17 cellular contexts compared by ENCODE assay signal in genomic region chr10:33484787-33485186, GRCh38.
DNase-seq lines count a peak whose midpoint lies in the region; ATAC-seq and TF ChIP-seq lines count a peak whose summit lies in the region.
"Had no signal": no experiment of that assay in that cellular context is flagged by ENCODE, and none has a peak within 500 bp of the region (broad histone marks: within the 10 kb centered on the region; RNA-seq: fewer than 3 reads in every experiment).

No MANE protein-coding gene starts in this region.

- H3K4me2 ChIP-seq in H9 (ENCODE audit: insufficient read depth, insufficient read length, low read length) (no peak overlapping the region), hepatocyte (no peak overlapping the region)

- no peak overlapping the region for H2AK5ac ChIP-seq in H9 (ENCODE audit: insufficient read length, low read length)

- H4K20me1 ChIP-seq in H9 (ENCODE audit: control insufficient read depth, insufficient read depth, insufficient read length) (no peaks in the 10 kb centered on the region), hepatocyte (ENCODE audit: insufficient read depth, poor library complexity, severe bottlenecking) (no peaks in the 10 kb centered on the region)

- H2BK5ac ChIP-seq in H9 (ENCODE audit: insufficient read length, low read length): no peak overlapping the region

- no peak overlapping the region for H3K9ac ChIP-seq in H9 (ENCODE audit: extremely low read depth, insufficient read length, low read length)

- no peak overlapping the region; the same call in 1 of the 2 replicates for H3K4ac ChIP-seq in H9 (ENCODE audit: low read depth, low read length)

- no peaks in the 10 kb centered on the region for H3K36me3 ChIP-seq in ACC112 (ENCODE audit: insufficient read depth, low read length)
- H3K36me3 ChIP-seq in hepatocyte (replicated peaks; ENCODE audit: insufficient read depth, low read depth): no peaks in the 10 kb centered on the region
- H3K36me3 ChIP-seq in CD4-positive, alpha-beta memory T cell (ENCODE audit: insufficient read depth, low read length): no peaks in the 10 kb centered on the region
- H3K36me3 ChIP-seq: prostate gland, WERI-Rb-1 had no signal

- H3K27me3 Mint-ChIP-seq in H9 (ENCODE audit: low read depth): no peaks in the 10 kb centered on the region
- no peaks in the 10 kb centered on the region for H3K27me3 Mint-ChIP-seq in CD4-positive, alpha-beta memory T cell
- H3K27me3 Mint-ChIP-seq: B cell had no signal

- peaks cover 0 to 21% (median 16%) of the 10 kb centered on the region in 3 experiments; a peak in 5 of 7 replicates for H3K36me3 Mint-ChIP-seq in H9 (ENCODE audit: insufficient read depth in 1 of 3, low read depth in 3 of 3)
- no peaks in the 10 kb centered on the region for H3K36me3 Mint-ChIP-seq in CD4-positive, alpha-beta memory T cell

- POLR2A ChIA-PET in CD4-positive, alpha-beta memory T cell (lab: Charles Lee; ENCODE audit: partially characterized antibody): interaction anchor here (1.4 kb wide), 1 partner anchor 83 kb away, joined by 3 read pairs; no protein-coding TSS in a partner anchor

- no peak overlapping the region for H3K4me3 Mint-ChIP-seq in H9
- H3K4me3 Mint-ChIP-seq in CD4-positive, alpha-beta memory T cell: peak overlapping the region in 1 of 8 donors; percentile 43
- H3K4me3 Mint-ChIP-seq: activated naive CD8-positive, alpha-beta T cell treated with anti-CD3 and anti-CD28 coated beads, Interleukin-2, amount 10 ng/mL, durations not matched to agents 7 days and 5 days; B cell; stimulated activated naive CD8-positive, alpha-beta T cell treated with anti-CD3 and anti-CD28 coated beads, Interleukin-15, Interleukin-2, amounts not matched to agents 100 ng/mL and 50 ng/mL, for 24 hours had no signal

- H2BK120ac ChIP-seq in H9 (ENCODE audit: low read depth, low read length, poor library complexity, severe bottlenecking): no peak overlapping the region

- intact Hi-C loops in CD4-positive, alpha-beta memory T cell (cut with micrococcal nuclease): no loop called here

- H3K18ac ChIP-seq in H9 (ENCODE audit: insufficient read length, low read depth, low read length): no peak overlapping the region

- WGBS in H9 (ENCODE audit: extremely low coverage, insufficient read length, low lambda C conversion rate): no CpG with 5 or more reads among the region's 2 CpGs
- 45% methylated on average over 2 of the region's 2 CpGs for WGBS in hepatocyte (ENCODE audit: low lambda C conversion rate, missing lambda C conversion rate)

- H4K91ac ChIP-seq in H9 (ENCODE audit: insufficient read length, low read depth, low read length): no peak overlapping the region

- no peak overlapping the region for H3K56ac ChIP-seq in H9 (ENCODE audit: insufficient read length, low read depth, low read length)

- H3K27ac ChIP-seq in ACC112 (ENCODE audit: low read depth, low read length) (no peak overlapping the region), H9 (ENCODE audit: insufficient read length, low read depth, low read length) (no peak overlapping the region), hepatocyte (peak overlapping the region; percentile 7)
- H3K27ac ChIP-seq in CD4-positive, alpha-beta memory T cell (ENCODE audit: low read depth, low read length): no peak overlapping the region
- H3K27ac ChIP-seq: prostate gland, WERI-Rb-1 had no signal

- H3K14ac ChIP-seq in H9 (ENCODE audit: insufficient read depth, low read length): no peak overlapping the region

- H3K4me1 ChIP-seq in ACC112 (ENCODE audit: control insufficient read depth, insufficient read depth, low read length, unreplicated experiment) (peaks cover 37% of the 10 kb centered on the region), H9 (ENCODE audit: insufficient read depth, low read length) (peaks cover 7% of the 10 kb centered on the region), hepatocyte (ENCODE audit: insufficient read depth) (peaks cover 27% of the 10 kb centered on the region)
- H3K4me1 ChIP-seq in CD4-positive, alpha-beta memory T cell (ENCODE audit: insufficient read depth, low read length): peaks cover 7% of the 10 kb centered on the region
- H3K4me1 ChIP-seq: prostate gland had no signal

- H3K9me2 ChIP-seq in hepatocyte (replicated peaks; ENCODE audit: insufficient read depth): no peaks in the 10 kb centered on the region

- H3K9me3 ChIP-seq in H9 (ENCODE audit: control insufficient read depth, low read depth, low read length): no peaks in the 10 kb centered on the region
- H3K9me3 ChIP-seq in hepatocyte (ENCODE audit: low read depth): no peaks in the 10 kb centered on the region
- H3K9me3 ChIP-seq in CD4-positive, alpha-beta memory T cell (ENCODE audit: control insufficient read depth in 1 of 2, low read length in 2 of 2): no peaks in the 10 kb centered on the region
- H3K9me3 ChIP-seq: prostate gland had no signal

- TF ChIP-seq CTCF in H9 (conservative IDR thresholded peaks at IDR 0.05): no peak
- no peak for TF ChIP-seq CTCF in hepatocyte (IDR thresholded peaks at IDR 0.05; ENCODE audit: poor library complexity)

- CTCF ChIA-PET in CD4-positive, alpha-beta memory T cell (lab: Charles Lee; ENCODE audit: partially characterized antibody): no interaction called here

- DNase-seq in H9 (no peak), amniotic epithelial cell (ENCODE audit: low read depth) (peak; percentile 80), hepatocyte (ENCODE audit: low spot score) (peak; percentile 54), occipital lobe (lab: John Stamatoyannopoulos, UW) (no peak)
- no peak for DNase-seq in CD4-positive, alpha-beta memory T cell
- DNase-seq: activated naive CD8-positive, alpha-beta T cell treated with anti-CD3 and anti-CD28 coated beads, Interleukin-2, amount 10 ng/mL, durations not matched to agents 7 days and 5 days; effector memory CD4-positive, alpha-beta T cell; NCI-H526; SHP77 treated with DMSO at 0.1 percent for 48 hours; stimulated activated CD4-positive, alpha-beta T cell treated with anti-CD3 and anti-CD28 coated beads, Interleukin-4, amount 100 ng/mL, for 4 hours; WERI-Rb-1 had no signal

- H3K4me3 ChIP-seq in ACC112 (ENCODE audit: low read depth, low read length): no peak overlapping the region
- H3K4me3 ChIP-seq in hepatocyte: no peak overlapping the region
- no peak overlapping the region for H3K4me3 ChIP-seq in CD4-positive, alpha-beta memory T cell (ENCODE audit: low read length in 2 of 2)
- H3K4me3 ChIP-seq: prostate gland had no signal

- H2AFZ ChIP-seq in ACC112 (ENCODE audit: low read length, unreplicated experiment) (peak overlapping the region; percentile 49), H9 (ENCODE audit: low read length) (no peak overlapping the region), hepatocyte (no peak overlapping the region)

- H3K79me2 ChIP-seq in ACC112 (ENCODE audit: control insufficient read depth, insufficient read depth, low read length, unreplicated experiment): no peaks in the 10 kb centered on the region
- H3K79me2 ChIP-seq in H9 (ENCODE audit: insufficient read depth, low read length): no peaks in the 10 kb centered on the region
- no peaks in the 10 kb centered on the region for H3K79me2 ChIP-seq in hepatocyte

- H3T11ph ChIP-seq in H9 (ENCODE audit: low read length): peak overlapping the region; percentile 25

- no peaks in the 10 kb centered on the region for H3K79me1 ChIP-seq in H9 (ENCODE audit: insufficient read depth, low read depth, low read length, poor library complexity, severe bottlenecking)

- no peak overlapping the region for H4K8ac ChIP-seq in H9 (replicated peaks; ENCODE audit: insufficient read length, low read depth, low read length)

- no peak overlapping the region for H2BK15ac ChIP-seq in H9 (ENCODE audit: low read depth, low read length)

- H2BK20ac ChIP-seq in H9 (ENCODE audit: low read depth, low read length, poor library complexity, severe bottlenecking): no peak overlapping the region

- no peak overlapping the region for H4K5ac ChIP-seq in H9 (ENCODE audit: insufficient read length, low read depth, low read length)

- no peak overlapping the region for H2BK12ac ChIP-seq in H9 (ENCODE audit: insufficient read length, low read depth, low read length)

- H3K23ac ChIP-seq in H9 (ENCODE audit: insufficient read length, low read depth, low read length): no peak overlapping the region

- H3K4me1 Mint-ChIP-seq in H9: peaks cover 35 to 46% of the 10 kb centered on the region in 2 experiments
- H3K4me1 Mint-ChIP-seq in CD4-positive, alpha-beta memory T cell: peaks cover 12 to 18% (median 15%) of the 10 kb centered on the region in 4 donors

- H3K27me3 ChIP-seq in ACC112 (ENCODE audit: insufficient read depth, low read length): no peaks in the 10 kb centered on the region
- H3K27me3 ChIP-seq in H9 (ENCODE audit: insufficient read depth, low read length): no peaks in the 10 kb centered on the region
- H3K27me3 ChIP-seq in hepatocyte: no peaks in the 10 kb centered on the region
- H3K27me3 ChIP-seq in CD4-positive, alpha-beta memory T cell (ENCODE audit: insufficient read depth, low read length): no peaks in the 10 kb centered on the region

- H3K9me3 Mint-ChIP-seq in H9: peaks cover 11 to 15% of the 10 kb centered on the region in 2 experiments
- peaks cover 0 to 5% (median 0%) of the 10 kb centered on the region in 8 donors for H3K9me3 Mint-ChIP-seq in CD4-positive, alpha-beta memory T cell
- H3K9me3 Mint-ChIP-seq: activated naive CD8-positive, alpha-beta T cell treated with anti-CD3 and anti-CD28 coated beads, Interleukin-2, amount 10 ng/mL, durations not matched to agents 7 days and 5 days had no signal

- ATAC-seq in GM19455 (IDR thresholded peaks at IDR 0.05; ENCODE audit: unreplicated experiment): no peak
- ATAC-seq in HG02610 (IDR thresholded peaks at IDR 0.05; ENCODE audit: unreplicated experiment): no peak

- no peaks in the 10 kb centered on the region for H3K23me2 ChIP-seq in H9 (ENCODE audit: insufficient read length, low read depth, low read length, poor library complexity, severe bottlenecking)

- peak overlapping the region; percentile 84 to 94 (median 85); a peak in 5 of 7 replicates for H3K27ac Mint-ChIP-seq in H9
- H3K27ac Mint-ChIP-seq in CD4-positive, alpha-beta memory T cell: no peak overlapping the region
- H3K27ac Mint-ChIP-seq: activated naive CD8-positive, alpha-beta T cell treated with anti-CD3 and anti-CD28 coated beads, Interleukin-2, amount 10 ng/mL, durations not matched to agents 7 days and 5 days; B cell; stimulated activated naive CD8-positive, alpha-beta T cell treated with anti-CD3 and anti-CD28 coated beads, Interleukin-15, Interleukin-2, amounts not matched to agents 100 ng/mL and 50 ng/mL, for 24 hours had no signal

Comparison
In these comparisons a context has a peak if more than half of its experiments do, and no peak if none do; other contexts are left out.
1. DNase-seq: peak in amniotic epithelial cell (single experiment) and hepatocyte (single experiment); none in H9 (single experiment), occipital lobe (single experiment) and CD4-positive, alpha-beta memory T cell (0 of 5).
2. H3K27ac Mint-ChIP-seq: peak in H9 (3 of 3); none in CD4-positive, alpha-beta memory T cell (0 of 7).